Comparison of ENCODE assay signal across 19 cellular contexts in the genomic region with DNA sequence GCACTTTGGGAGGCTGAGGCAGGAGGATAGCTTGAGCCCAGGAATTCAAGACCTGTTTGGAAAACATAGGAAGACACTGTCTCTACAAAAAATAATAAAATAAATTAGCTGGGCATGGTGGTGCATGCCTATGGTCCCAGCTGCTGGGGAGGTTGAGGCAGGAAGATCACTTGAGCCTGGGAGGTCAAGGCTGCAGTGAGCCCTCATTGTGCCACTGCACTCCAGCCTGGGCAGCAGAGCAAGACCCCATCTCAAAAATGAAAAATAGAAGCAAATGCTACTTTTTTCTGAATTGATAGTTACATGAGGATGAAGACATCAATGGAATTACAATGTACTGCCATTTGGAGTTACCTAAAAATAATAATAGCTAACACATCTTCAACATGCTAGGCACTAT. TPM values are rescaled to one million over a fixed set of nuclear protein-coding genes. Genes with fewer than 3 reads are reported as not detected.
A peak's percentile ranks its signal among the peaks of the same experiment; 100 is the strongest.
DNase-seq lines count a peak whose midpoint lies in the region; ATAC-seq, FAIRE-seq and TF ChIP-seq lines count a peak whose summit lies in the region.
"Had no signal": no experiment of that assay in that cellular context is flagged by ENCODE, and none has a peak within 500 bp of the region (broad histone marks: within the 10 kb centered on the region; RNA-seq: fewer than 3 reads in every experiment).

No MANE protein-coding gene starts in this region.

- ATAC-seq in CD8-positive, alpha-beta T cell, result no peak
- no peak for ATAC-seq in K562
- no peak for ATAC-seq in stimulated activated effector memory CD8-positive, alpha-beta T cell treated with anti-CD3 and anti-CD28 coated beads, Interleukin-12 subunit alpha, Interleukin-12 subunit beta, amount 100 ng/mL, for 72 hours
- ATAC-seq: GM23338, HCT116 had no signal

- FAIRE-seq in K562 (lab: Jason Lieb, UNC), result no peak
- FAIRE-seq: GM12891, GM18507 had no signal

- no peaks in the 10 kb centered on the region for H3K9me1 ChIP-seq in K562 (ENCODE audit: control insufficient read depth, insufficient read depth, low read length)

- peaks cover 64 to 83% of the 10 kb centered on the region in 2 donors for H3K36me3 Mint-ChIP-seq in CD14-positive monocyte
- H3K36me3 Mint-ChIP-seq in CD8-positive, alpha-beta T cell, result peaks cover 78% of the 10 kb centered on the region
- peaks cover 99% of the 10 kb centered on the region for H3K36me3 Mint-ChIP-seq in stimulated activated effector memory CD8-positive, alpha-beta T cell treated with anti-CD3 and anti-CD28 coated beads, Interleukin-12 subunit alpha, Interleukin-12 subunit beta, amount 100 ng/mL, for 72 hours

- TF ChIP-seq POLR2A in K562 (conservative IDR thresholded peaks at IDR 0.05), result no peak

- H4K20me1 ChIP-seq in K562 (replicated peaks; ENCODE audit: control insufficient read depth, insufficient read depth, low read length), result no peaks in the 10 kb centered on the region

- peaks cover 8% of the 10 kb centered on the region for H3K4me1 Mint-ChIP-seq in CD14-positive monocyte
- H3K4me1 Mint-ChIP-seq in CD8-positive, alpha-beta T cell (ENCODE audit: low read depth), result peaks cover 12% of the 10 kb centered on the region
- H3K4me1 Mint-ChIP-seq in stimulated activated effector memory CD8-positive, alpha-beta T cell treated with anti-CD3 and anti-CD28 coated beads, Interleukin-12 subunit alpha, Interleukin-12 subunit beta, amount 100 ng/mL, for 72 hours, result peaks cover 12% of the 10 kb centered on the region
- H3K4me1 Mint-ChIP-seq: GM23338, H9 had no signal

- H3K27ac ChIP-seq in CD8-positive, alpha-beta T cell (ENCODE audit: low read depth, low read length), result no peak overlapping the region
- H3K27ac ChIP-seq in K562 (ENCODE audit: extremely low read depth, low read depth, low read length), result no peak overlapping the region
- no peak overlapping the region for H3K27ac ChIP-seq in caudate nucleus (ENCODE audit: low read depth, low read length)

- H2AFZ ChIP-seq in K562 (ENCODE audit: low read depth, low read length), result no peak overlapping the region
- H2AFZ ChIP-seq: GM23338 had no signal

- H3K27me3 ChIP-seq in CD8-positive, alpha-beta T cell (ENCODE audit: insufficient read depth, low read length), result no peaks in the 10 kb centered on the region
- no peaks in the 10 kb centered on the region for H3K27me3 ChIP-seq in K562 (ENCODE audit: control insufficient read depth in 2 of 2, insufficient read depth in 2 of 2, low read length in 2 of 2)

- no peak overlapping the region for H3K4me3 Mint-ChIP-seq in CD14-positive monocyte
- no peak overlapping the region for H3K4me3 Mint-ChIP-seq in CD8-positive, alpha-beta T cell
- no peak overlapping the region for H3K4me3 Mint-ChIP-seq in stimulated activated effector memory CD8-positive, alpha-beta T cell treated with anti-CD3 and anti-CD28 coated beads, Interleukin-12 subunit alpha, Interleukin-12 subunit beta, amount 100 ng/mL, for 72 hours
- H3K4me3 Mint-ChIP-seq: CD4-positive, CD25-positive, alpha-beta regulatory T cell; GM23338; H9 had no signal

- no peak for DNase-seq in CD14-positive monocyte (ENCODE audit: low spot score)
- DNase-seq in CD8-positive, alpha-beta T cell, result no peak
- DNase-seq in K562 (ENCODE audit: extremely low read depth in 1 of 4, low spot score in 3 of 4), result no peak
- no peak for DNase-seq in stimulated activated effector memory CD8-positive, alpha-beta T cell treated with anti-CD3 and anti-CD28 coated beads, Interleukin-12 subunit alpha, Interleukin-12 subunit beta, amount 100 ng/mL, for 72 hours (ENCODE audit: low spot score in 2 of 2)
- no peak for DNase-seq in caudate nucleus (lab: John Stamatoyannopoulos, UW)
- no peak for DNase-seq in NCI-H526 treated with DMSO at 0.1 percent for 48 hours (lab: John Stamatoyannopoulos, UW)
- no peak for DNase-seq in kidney tubule cell (ENCODE audit: low spot score)
- DNase-seq: C1 segment of cervical spinal cord; Calu3; CD4-positive, CD25-positive, alpha-beta regulatory T cell; COR-L47; DMS53; DMS79 treated with DMSO at 0.1 percent for 48 hours; GF-D8; H9 had no signal

- no peaks in the 10 kb centered on the region for H3K27me3 Mint-ChIP-seq in CD14-positive monocyte (ENCODE audit: low read depth in 3 of 3)
- no peaks in the 10 kb centered on the region for H3K27me3 Mint-ChIP-seq in CD8-positive, alpha-beta T cell (ENCODE audit: low read depth)
- H3K27me3 Mint-ChIP-seq: CD4-positive, CD25-positive, alpha-beta regulatory T cell had no signal

- H3K27ac Mint-ChIP-seq in CD14-positive monocyte, result peak overlapping the region in 4 of 7 donors; percentile 6 to 77 (median 38)
- peak overlapping the region; percentile 41 for H3K27ac Mint-ChIP-seq in CD8-positive, alpha-beta T cell
- H3K27ac Mint-ChIP-seq in stimulated activated effector memory CD8-positive, alpha-beta T cell treated with anti-CD3 and anti-CD28 coated beads, Interleukin-12 subunit alpha, Interleukin-12 subunit beta, amount 100 ng/mL, for 72 hours, result peak overlapping the region; percentile 61
- H3K27ac Mint-ChIP-seq: GM23338, H9 had no signal

- no peak overlapping the region for H3K4me3 ChIP-seq in CD8-positive, alpha-beta T cell (ENCODE audit: low read depth, low read length)
- H3K4me3 ChIP-seq in K562, result no peak overlapping the region
- H3K4me3 ChIP-seq: GM23338 had no signal

- POLR2A ChIA-PET in CD8-positive, alpha-beta T cell (lab: Charles Lee), result interaction anchor here (0.8 kb wide), 1 partner anchor 449 kb away, joined by 3 read pairs; no protein-coding TSS in a partner anchor
- POLR2A ChIA-PET in K562 (lab: Yijun Ruan, JAX), result no interaction called here

- TF ChIP-seq CTCF in CD14-positive monocyte (IDR thresholded peaks at IDR 0.05) (no peak), K562 (IDR thresholded peaks at IDR 0.05 in 2 of 3, conservative IDR thresholded peaks at IDR 0.05 in 1 of 3; ENCODE audit: insufficient read depth in 2 of 3, low read depth in 1 of 3, low read length in 3 of 3) (no peak)
- TF ChIP-seq CTCF in CD8-positive, alpha-beta T cell (IDR thresholded peaks at IDR 0.05), result no peak

- intact Hi-C loops in CD14-positive monocyte (cut with micrococcal nuclease), result no loop called here
- intact Hi-C loops in CD8-positive, alpha-beta T cell (cut with DNase I, micrococcal nuclease), result no loop called here
- intact Hi-C loops in K562 (cut with micrococcal nuclease), result no loop called here

- H3K4me2 ChIP-seq in K562 (ENCODE audit: insufficient read depth, low read length), result no peak overlapping the region
- H3K4me2 ChIP-seq: GM23338 had no signal

- no peak for TF ChIP-seq RAD21 in K562 (CRISPR knock-in tag; conservative IDR thresholded peaks at IDR 0.05 in 1 of 2, IDR thresholded peaks at IDR 0.05 in 1 of 2)

- in situ Hi-C loops in K562 (cut with MboI), result no loop called here

- no peaks in the 10 kb centered on the region for H3K9me3 ChIP-seq in CD8-positive, alpha-beta T cell (ENCODE audit: low read length)
- H3K9me3 ChIP-seq in K562 (replicated peaks; ENCODE audit: control insufficient read depth, insufficient read depth, low read depth, low read length), result no peaks in the 10 kb centered on the region; the same call in 1 of the 2 replicates

- peaks cover 0 to 13% (median 7%) of the 10 kb centered on the region in 7 donors for H3K9me3 Mint-ChIP-seq in CD14-positive monocyte
- peaks cover 4% of the 10 kb centered on the region for H3K9me3 Mint-ChIP-seq in CD8-positive, alpha-beta T cell
- H3K9me3 Mint-ChIP-seq in stimulated activated effector memory CD8-positive, alpha-beta T cell treated with anti-CD3 and anti-CD28 coated beads, Interleukin-12 subunit alpha, Interleukin-12 subunit beta, amount 100 ng/mL, for 72 hours, result no peaks in the 10 kb centered on the region
- H3K9me3 Mint-ChIP-seq: GM23338 had no signal

- TF ChIP-seq EP300 in K562 (IDR thresholded peaks at IDR 0.05; ENCODE audit: low read length), result no peak

- H3K79me2 ChIP-seq in K562 (ENCODE audit: control insufficient read depth, insufficient read depth, low read length), result no peaks in the 10 kb centered on the region

- peaks cover 8% of the 10 kb centered on the region for H3K36me3 ChIP-seq in CD8-positive, alpha-beta T cell (ENCODE audit: insufficient read depth, low read length)
- peaks cover 45% of the 10 kb centered on the region; the same call in 2 of the 3 replicates for H3K36me3 ChIP-seq in K562 (ENCODE audit: control insufficient read depth, insufficient read depth, low read length)

- no TSS peak for BruUV-seq in K562 (replicated peaks; lab: Mats Ljungman, UMichigan)

- CTCF ChIA-PET in CD8-positive, alpha-beta T cell (lab: Charles Lee), result no interaction called here
- CTCF ChIA-PET in K562 (lab: Yijun Ruan, JAX; ENCODE audit: low intra/inter-chr PET ratio), result no interaction called here

- no peak overlapping the region for H3K9ac ChIP-seq in K562 (ENCODE audit: insufficient read depth in 1 of 2, low read depth in 2 of 2, low read length in 2 of 2)

- no peaks in the 10 kb centered on the region for H3K4me1 ChIP-seq in CD8-positive, alpha-beta T cell (ENCODE audit: insufficient read depth, low read length)
- H3K4me1 ChIP-seq in K562 (replicated peaks in 1 of 2; ENCODE audit: control insufficient read depth in 2 of 2, insufficient read depth in 2 of 2, low read length in 2 of 2), result no peaks in the 10 kb centered on the region

RNA-seq across cellular contexts. Expression of gene METTL21A, which starts 31.9 kb away (rescaled TPM):
- polyA plus RNA-seq in CD14-positive monocyte, result 10 to 100 TPM; 44.7 to 47.0 TPM
- total RNA-seq in CD8-positive, alpha-beta T cell, result 10 to 100 TPM; 12.3 to 12.4 TPM
- total RNA-seq in K562 (2011; cell fraction: chromatin; rRNA removed; ENCODE audit: low replicate concordance), result 17.0 and 32.8 TPM in 2 replicates
- total RNA-seq in K562 (2011; cell fraction: nucleolus; rRNA removed), result 11.8 and 14.9 TPM in 2 replicates
- 22.3 and 41.6 TPM in 2 replicates for total RNA-seq in K562 (2011; cell fraction: nucleoplasm; rRNA removed)
- 40.4 and 44.3 TPM in 2 replicates for total RNA-seq in K562 (2014; rRNA removed)
- total RNA-seq in K562 (2014; rRNA removed; fragmentation: Illumina TruSeq; extraction: Trizol), result 37.4 and 43.3 TPM in 2 replicates
- total RNA-seq in K562 (2015; rRNA removed; fragmentation: Illumina TruSeq; extraction: Trizol), result 38.9 and 44.7 TPM in 2 replicates
- 24.9 and 28.3 TPM in 2 replicates for total RNA-seq in K562 (2021)
- polyA plus RNA-seq in K562 (2011; rRNA removed), result 28.6 and 39.0 TPM in 2 replicates
- polyA plus RNA-seq in K562 (2011; cell fraction: cytosol; rRNA removed), result 27.0 and 29.4 TPM in 2 replicates
- 12.6 and 13.0 TPM in 2 replicates for polyA plus RNA-seq in K562 (2011; cell fraction: nucleus; rRNA removed)
- polyA plus RNA-seq in K562 (2012), result 30.8 and 32.2 TPM in 2 replicates
- polyA plus RNA-seq in K562 (2014; fragmentation: Illumina TruSeq; extraction: Trizol), result 30.7 and 34.7 TPM in 2 replicates
- polyA plus RNA-seq in K562 (2014; fragmentation: Nextera tagmentation; extraction: Ambion mirVana), result 1 to 10 TPM; 9.1 to 9.9 TPM
- 46.5 and 55.6 TPM in 2 replicates for polyA plus RNA-seq in K562 (2014; rRNA removed)
- 20.9 and 23.4 TPM in 2 replicates for polyA minus RNA-seq in K562 (2011; rRNA and poly(A)+ RNA removed)
- 14.1 TPM in 2 replicates for polyA minus RNA-seq in K562 (2011; cell fraction: cytosol; rRNA and poly(A)+ RNA removed)
- 7.4 and 12.0 TPM in 2 replicates for polyA minus RNA-seq in K562 (2011; cell fraction: nucleus; rRNA and poly(A)+ RNA removed)
